12 cellular contexts compared by ENCODE assay signal in the genomic region with DNA sequence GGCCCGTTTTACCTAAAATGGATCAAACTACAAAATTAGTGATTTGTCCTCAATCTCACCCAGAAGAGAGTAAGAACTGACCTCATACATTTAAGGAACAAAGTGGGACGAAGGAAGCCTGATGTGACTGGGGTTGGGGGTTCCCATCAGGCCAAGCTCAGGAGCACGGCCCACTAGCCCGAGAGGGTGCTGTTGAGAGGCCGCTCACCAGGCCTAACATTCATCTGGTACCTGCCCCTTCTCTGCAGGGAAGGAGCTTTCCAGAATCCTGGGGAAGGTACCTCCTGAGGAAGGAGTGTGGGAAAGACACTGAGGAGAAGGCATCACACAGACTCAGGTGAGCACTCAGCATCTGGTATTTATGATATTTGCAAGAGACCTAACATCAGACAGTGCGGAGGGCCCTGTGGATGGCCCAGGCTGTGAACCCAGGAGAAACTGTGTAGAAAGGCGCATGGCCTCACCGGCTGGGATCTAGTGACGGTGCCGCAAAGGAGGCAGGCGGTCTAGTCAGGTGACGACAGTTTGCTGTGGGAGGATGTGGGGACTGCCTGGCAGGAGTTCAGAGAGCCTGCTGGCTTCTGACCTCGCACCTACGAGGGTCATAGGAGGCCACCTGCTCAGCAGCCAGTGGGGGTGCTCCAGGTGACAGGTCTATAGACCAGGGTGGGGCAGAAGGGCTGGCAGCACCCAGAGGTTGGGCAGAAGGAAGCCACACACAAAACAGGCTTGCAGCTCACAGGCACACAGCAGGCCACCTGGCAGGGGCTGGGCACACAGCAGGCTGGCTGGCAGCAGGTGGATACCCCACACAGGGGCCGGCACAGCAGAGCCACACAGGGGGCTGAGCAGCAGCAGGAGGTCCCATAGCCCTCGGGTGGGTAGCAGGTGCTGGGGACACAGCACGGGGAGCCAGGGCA. TPM values are rescaled to one million over a fixed set of nuclear protein-coding genes. Genes with fewer than 3 reads are reported as not detected.
DNase-seq lines count a peak whose midpoint lies in the region; ATAC-seq lines count a peak whose summit lies in the region.
"Had no signal": no experiment of that assay in that cellular context is flagged by ENCODE, and none has a peak within 500 bp of the region (broad histone marks: within the 10 kb centered on the region; RNA-seq: fewer than 3 reads in every experiment).

No MANE protein-coding gene starts in this region.

- H3K36me3 ChIP-seq in CD4-positive, alpha-beta memory T cell (ENCODE audit: insufficient read depth, low read length) = no peaks in the 10 kb centered on the region
- no peaks in the 10 kb centered on the region for H3K36me3 ChIP-seq in effector memory CD4-positive, alpha-beta T cell (ENCODE audit: control insufficient read depth, insufficient read depth, low read length)

- no peaks in the 10 kb centered on the region for H3K27me3 Mint-ChIP-seq in CD4-positive, alpha-beta memory T cell
- no peaks in the 10 kb centered on the region for H3K27me3 Mint-ChIP-seq in activated CD8-positive, alpha-beta T cell treated with anti-CD3 and anti-CD28 coated beads, Interleukin-2, amount 10 ng/mL, durations not matched to agents 7 days and 5 days (ENCODE audit: low read depth)

- no peak for ATAC-seq in activated CD8-positive, alpha-beta T cell treated with anti-CD3 and anti-CD28 coated beads, Interleukin-2, amount 10 ng/mL, durations not matched to agents 7 days and 5 days
- ATAC-seq in HG02840 (IDR thresholded peaks at IDR 0.05; ENCODE audit: low FRiP score, unreplicated experiment) = no peak

- H3K4me1 ChIP-seq in CD4-positive, alpha-beta memory T cell (ENCODE audit: insufficient read depth, low read length) = peaks cover 56% of the 10 kb centered on the region
- H3K4me1 ChIP-seq in effector memory CD4-positive, alpha-beta T cell (ENCODE audit: control insufficient read depth, insufficient read depth, low read length, poor library complexity, severe bottlenecking) = peaks cover 37% of the 10 kb centered on the region

- H3K27ac Mint-ChIP-seq in CD4-positive, alpha-beta memory T cell = peak overlapping the region; percentile 87 to 97 (median 95)
- peak overlapping the region; percentile 77 for H3K27ac Mint-ChIP-seq in activated CD8-positive, alpha-beta T cell treated with anti-CD3 and anti-CD28 coated beads, Interleukin-2, amount 10 ng/mL, durations not matched to agents 7 days and 5 days
- H3K27ac Mint-ChIP-seq: mesothelial cell of epicardium had no signal

- intact Hi-C loops in CD4-positive, alpha-beta memory T cell (cut with micrococcal nuclease) = no loop called here

- H3K27ac ChIP-seq in CD4-positive, alpha-beta memory T cell (ENCODE audit: low read depth, low read length) = peak overlapping the region; percentile 45
- peak overlapping the region; percentile 31 for H3K27ac ChIP-seq in effector memory CD4-positive, alpha-beta T cell (ENCODE audit: insufficient read depth, low read length, poor library complexity, severe bottlenecking)
- H3K27ac ChIP-seq: GM23248 had no signal

- peak overlapping the region; percentile 15 to 87 (median 66) for H3K4me3 Mint-ChIP-seq in CD4-positive, alpha-beta memory T cell
- no peak overlapping the region for H3K4me3 Mint-ChIP-seq in activated CD8-positive, alpha-beta T cell treated with anti-CD3 and anti-CD28 coated beads, Interleukin-2, amount 10 ng/mL, durations not matched to agents 7 days and 5 days
- H3K4me3 Mint-ChIP-seq: mesothelial cell of epicardium had no signal

- peaks cover 3 to 4% of the 10 kb centered on the region in 2 donors for H3K9me3 ChIP-seq in CD4-positive, alpha-beta memory T cell (ENCODE audit: control insufficient read depth in 1 of 2, low read length in 2 of 2)
- H3K9me3 ChIP-seq in effector memory CD4-positive, alpha-beta T cell (ENCODE audit: control insufficient read depth, low read length) = no peaks in the 10 kb centered on the region

- H3K4me1 Mint-ChIP-seq in CD4-positive, alpha-beta memory T cell = peaks cover 43 to 59% (median 51%) of the 10 kb centered on the region in 4 donors
- peaks cover 49% of the 10 kb centered on the region for H3K4me1 Mint-ChIP-seq in activated CD8-positive, alpha-beta T cell treated with anti-CD3 and anti-CD28 coated beads, Interleukin-2, amount 10 ng/mL, durations not matched to agents 7 days and 5 days (ENCODE audit: low read depth)
- H3K4me1 Mint-ChIP-seq: mesothelial cell of epicardium had no signal

- H3K36me3 Mint-ChIP-seq in CD4-positive, alpha-beta memory T cell = peaks cover 14 to 17% of the 10 kb centered on the region in 2 donors
- H3K36me3 Mint-ChIP-seq in activated CD8-positive, alpha-beta T cell treated with anti-CD3 and anti-CD28 coated beads, Interleukin-2, amount 10 ng/mL, durations not matched to agents 7 days and 5 days (ENCODE audit: low read depth) = peaks cover 54% of the 10 kb centered on the region

- CTCF ChIA-PET in CD4-positive, alpha-beta memory T cell (lab: Charles Lee; ENCODE audit: partially characterized antibody) = interaction anchor here (0.8 to 1.6 kb wide), 9 partner anchors 16 to 143 kb away, joined by 3 to 10 read pairs (median 4); no protein-coding TSS in a partner anchor
- CTCF ChIA-PET in activated CD8-positive, alpha-beta T cell treated with anti-CD3 and anti-CD28 coated beads, Interleukin-2, amount 10 ng/mL, durations not matched to agents 7 days and 5 days (lab: Charles Lee) = interaction anchor here (1.4 kb wide), 1 partner anchor 8 kb away, joined by 4 read pairs; no protein-coding TSS in a partner anchor

- peak; percentile 83 to 89 (median 85) for DNase-seq in CD4-positive, alpha-beta memory T cell
- DNase-seq in NCI-H2081 treated with DMSO at 0.1 percent for 48 hours (lab: John Stamatoyannopoulos, UW) = peak; percentile 12
- DNase-seq in activated CD8-positive, alpha-beta T cell treated with anti-CD3 and anti-CD28 coated beads, Interleukin-2, amount 10 ng/mL, durations not matched to agents 7 days and 5 days = peak; percentile 45
- DNase-seq in effector memory CD4-positive, alpha-beta T cell = peak; percentile 59 to 70 (median 62)
- DNase-seq in NCI-H446 treated with DMSO at 0.1 percent for 48 hours (lab: John Stamatoyannopoulos, UW) = no peak
- DNase-seq in NK-92 (lab: John Stamatoyannopoulos, UW; ENCODE audit: unreplicated experiment) = no peak
- DNase-seq in HuH-7.5 (ENCODE audit: low spot score) = no peak
- DNase-seq: GM23248, Right ventricle myocardium superior had no signal

- no peaks in the 10 kb centered on the region for H3K27me3 ChIP-seq in CD4-positive, alpha-beta memory T cell (ENCODE audit: insufficient read depth, low read length)
- no peaks in the 10 kb centered on the region for H3K27me3 ChIP-seq in effector memory CD4-positive, alpha-beta T cell (replicated peaks; ENCODE audit: control insufficient read depth, insufficient read depth, low read length, poor library complexity, severe bottlenecking)

- H3K4me3 ChIP-seq in CD4-positive, alpha-beta memory T cell (ENCODE audit: low read length in 2 of 2) = peak overlapping the region in 1 of 2 donors; percentile 16
- no peak overlapping the region for H3K4me3 ChIP-seq in effector memory CD4-positive, alpha-beta T cell (ENCODE audit: insufficient read depth, low read depth, low read length, poor library complexity, severe bottlenecking)
- H3K4me3 ChIP-seq: GM23248 had no signal

- POLR2A ChIA-PET in CD4-positive, alpha-beta memory T cell (lab: Charles Lee; ENCODE audit: partially characterized antibody) = interaction anchor here (0.7 to 3.6 kb wide), 6 partner anchors 27 to 278 kb away, joined by 3 to 29 read pairs (median 4); partner anchors contain the start of gene KRTAP10-9
- POLR2A ChIA-PET in activated CD8-positive, alpha-beta T cell treated with anti-CD3 and anti-CD28 coated beads, Interleukin-2, amount 10 ng/mL, durations not matched to agents 7 days and 5 days (lab: Charles Lee) = interaction anchor here (0.6 to 0.8 kb wide), 2 partner anchors 35 to 655 kb away, joined by 3 read pairs; no protein-coding TSS in a partner anchor

- peaks cover 2 to 39% (median 25%) of the 10 kb centered on the region in 8 donors for H3K9me3 Mint-ChIP-seq in CD4-positive, alpha-beta memory T cell
- peaks cover 40% of the 10 kb centered on the region for H3K9me3 Mint-ChIP-seq in activated CD8-positive, alpha-beta T cell treated with anti-CD3 and anti-CD28 coated beads, Interleukin-2, amount 10 ng/mL, durations not matched to agents 7 days and 5 days (ENCODE audit: insufficient read depth)

RNA-seq across cellular contexts. Expression of gene KRTAP12-4, which starts 0.5 kb away (rescaled TPM):
- total RNA-seq in CD4-positive, alpha-beta memory T cell = not detected
- not detected for polyA plus RNA-seq in CD4-positive, alpha-beta memory T cell
- not detected for total RNA-seq in activated CD8-positive, alpha-beta T cell treated with anti-CD3 and anti-CD28 coated beads, Interleukin-2, amount 10 ng/mL, durations not matched to agents 7 days and 5 days
- total RNA-seq: GM23248, mesothelial cell of epicardium, NCI-H460, Right ventricle myocardium superior had no signal
- polyA plus RNA-seq: GM23248 had no signal

RNA-seq across cellular contexts. Expression of gene KRTAP12-3, which starts 3.8 kb away (rescaled TPM):
- total RNA-seq in CD4-positive, alpha-beta memory T cell = not detected
- 1 to 10 TPM in 1 of 2 donors, not detected in 1; 1.2 TPM for polyA plus RNA-seq in CD4-positive, alpha-beta memory T cell
- total RNA-seq in activated CD8-positive, alpha-beta T cell treated with anti-CD3 and anti-CD28 coated beads, Interleukin-2, amount 10 ng/mL, durations not matched to agents 7 days and 5 days = not detected
- total RNA-seq: GM23248, mesothelial cell of epicardium, NCI-H460, Right ventricle myocardium superior had no signal
- polyA plus RNA-seq: GM23248 had no signal

RNA-seq across cellular contexts. Expression of gene KRTAP10-11, which starts 7.7 kb away (rescaled TPM):
- total RNA-seq in CD4-positive, alpha-beta memory T cell = not detected
- not detected for polyA plus RNA-seq in CD4-positive, alpha-beta memory T cell
- not detected for total RNA-seq in activated CD8-positive, alpha-beta T cell treated with anti-CD3 and anti-CD28 coated beads, Interleukin-2, amount 10 ng/mL, durations not matched to agents 7 days and 5 days
- total RNA-seq: GM23248, mesothelial cell of epicardium, NCI-H460, Right ventricle myocardium superior had no signal
- polyA plus RNA-seq: GM23248 had no signal

RNA-seq across cellular contexts. Expression of gene KRTAP12-2, which starts 12.8 kb away (rescaled TPM):
- total RNA-seq in CD4-positive, alpha-beta memory T cell = not detected
- polyA plus RNA-seq in CD4-positive, alpha-beta memory T cell = not detected
- not detected for total RNA-seq in activated CD8-positive, alpha-beta T cell treated with anti-CD3 and anti-CD28 coated beads, Interleukin-2, amount 10 ng/mL, durations not matched to agents 7 days and 5 days
- total RNA-seq: GM23248, mesothelial cell of epicardium, NCI-H460, Right ventricle myocardium superior had no signal
- polyA plus RNA-seq: GM23248 had no signal

RNA-seq across cellular contexts. Expression of gene KRTAP10-10, which starts 16.8 kb away (rescaled TPM):
- not detected for total RNA-seq in CD4-positive, alpha-beta memory T cell
- not detected for polyA plus RNA-seq in CD4-positive, alpha-beta memory T cell
- not detected for total RNA-seq in activated CD8-positive, alpha-beta T cell treated with anti-CD3 and anti-CD28 coated beads, Interleukin-2, amount 10 ng/mL, durations not matched to agents 7 days and 5 days
- total RNA-seq: GM23248, mesothelial cell of epicardium, NCI-H460, Right ventricle myocardium superior had no signal
- polyA plus RNA-seq: GM23248 had no signal

Comparison
In these comparisons a context has a peak if more than half of its experiments do, and no peak if none do; other contexts are left out.
1. DNase-seq: peak in CD4-positive, alpha-beta memory T cell (5 of 5), NCI-H2081 treated with DMSO at 0.1 percent for 48 hours (single experiment), activated CD8-positive, alpha-beta T cell treated with anti-CD3 and anti-CD28 coated beads, Interleukin-2, amount 10 ng/mL, durations not matched to agents 7 days and 5 days (single experiment) and effector memory CD4-positive, alpha-beta T cell (3 of 3); none in NCI-H446 treated with DMSO at 0.1 percent for 48 hours (single experiment), NK-92 (single experiment) and HuH-7.5 (single experiment).